9 cellular contexts compared by ENCODE assay signal in the genomic region with DNA sequence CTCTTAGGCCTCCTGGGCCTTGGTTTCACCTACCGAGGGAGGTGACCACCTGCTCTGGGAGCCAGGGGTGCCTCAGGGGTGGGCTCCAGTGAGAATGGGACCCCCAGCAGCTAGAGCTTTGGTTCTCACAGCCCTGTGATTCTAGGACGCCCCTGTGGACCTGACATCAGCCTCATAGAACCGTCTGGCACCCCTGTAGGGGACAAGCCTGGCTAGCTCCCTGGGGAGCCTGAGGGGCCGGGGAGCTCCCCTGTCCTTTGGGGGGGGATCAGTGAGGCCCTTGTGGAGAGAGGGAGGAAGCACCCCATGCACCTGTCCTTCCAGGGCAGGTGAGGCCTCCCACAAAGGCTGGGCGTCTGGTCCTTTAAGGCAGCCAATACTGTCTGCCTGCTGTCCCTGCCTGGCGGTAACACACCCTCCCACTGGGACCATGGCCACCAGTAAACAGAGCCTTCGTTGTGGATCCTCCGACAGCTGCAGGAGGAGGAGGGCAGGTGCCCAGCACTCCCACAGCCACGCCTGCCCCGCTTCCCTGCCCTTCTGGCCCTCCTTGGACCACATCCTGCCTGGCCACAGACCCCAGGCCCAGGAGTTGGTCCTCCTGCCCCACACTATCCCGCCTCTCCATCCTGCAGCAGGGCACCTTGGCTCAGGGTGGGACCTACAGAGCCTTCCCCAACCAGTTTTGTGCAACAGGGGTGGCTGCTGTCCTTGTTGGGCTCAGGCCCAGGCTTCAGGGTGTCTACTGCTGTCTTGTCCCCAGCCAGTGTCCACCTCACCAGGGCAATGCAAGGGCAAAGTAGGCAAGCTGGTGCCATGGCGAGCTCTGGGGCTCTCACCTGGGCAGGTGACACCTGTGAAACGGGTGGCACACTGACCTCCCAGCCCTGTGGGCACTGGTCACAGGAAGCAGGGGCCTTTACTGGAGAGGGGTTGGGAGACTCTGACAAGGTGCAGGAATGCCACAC. TPM values are rescaled to one million over a fixed set of nuclear protein-coding genes. Genes with fewer than 3 reads are reported as not detected.
DNase-seq lines count a peak whose midpoint lies in the region; ATAC-seq and TF ChIP-seq lines count a peak whose summit lies in the region.
"Had no signal": no experiment of that assay in that cellular context is flagged by ENCODE, and none has a peak within 500 bp of the region (broad histone marks: within the 10 kb centered on the region; RNA-seq: fewer than 3 reads in every experiment).

No MANE protein-coding gene starts in this region.

- no peak for ATAC-seq in left lobe of liver
- ATAC-seq in GM21737 (IDR thresholded peaks at IDR 0.05; ENCODE audit: unreplicated experiment), result no peak

- no peak for TF ChIP-seq CTCF in C4-2B (conservative IDR thresholded peaks at IDR 0.05)
- no peak for TF ChIP-seq CTCF in VCaP (conservative IDR thresholded peaks at IDR 0.05)
- no peak for TF ChIP-seq CTCF in smooth muscle cell (IDR thresholded peaks at IDR 0.05; ENCODE audit: borderline replicate concordance, insufficient read depth, poor library complexity, severe bottlenecking)

- peaks cover 46% of the 10 kb centered on the region for H3K4me1 ChIP-seq in mucosa of stomach (ENCODE audit: control insufficient read depth, insufficient read depth, low read length)
- H3K4me1 ChIP-seq in smooth muscle cell (ENCODE audit: low read depth), result peaks cover 13% of the 10 kb centered on the region

- H3K9me3 ChIP-seq in mucosa of stomach (ENCODE audit: control insufficient read depth, low read length), result no peaks in the 10 kb centered on the region
- H3K9me3 ChIP-seq in smooth muscle cell (replicated peaks; ENCODE audit: low read depth), result no peaks in the 10 kb centered on the region
- H3K9me3 ChIP-seq: adrenal gland had no signal

- H3K4me2 ChIP-seq in smooth muscle cell, result no peak overlapping the region

- H3K4me3 ChIP-seq in mucosa of stomach (ENCODE audit: low read length) (no peak overlapping the region), smooth muscle cell (no peak overlapping the region)
- H3K4me3 ChIP-seq: adrenal gland had no signal

- H3K36me3 ChIP-seq in mucosa of stomach (ENCODE audit: control insufficient read depth, insufficient read depth, low read length) (peaks cover 9% of the 10 kb centered on the region), smooth muscle cell (ENCODE audit: low read depth) (no peaks in the 10 kb centered on the region)

- H4K20me1 ChIP-seq in smooth muscle cell (ENCODE audit: low read depth), result peaks cover 32% of the 10 kb centered on the region

- H3K27me3 ChIP-seq in mucosa of stomach (ENCODE audit: control insufficient read depth, insufficient read depth, low read length), result peaks cover 27% of the 10 kb centered on the region
- H3K27me3 ChIP-seq in smooth muscle cell (ENCODE audit: low read depth), result no peaks in the 10 kb centered on the region

- H3K79me2 ChIP-seq in smooth muscle cell (ENCODE audit: low read depth), result peaks cover 31% of the 10 kb centered on the region

- DNase-seq in NCI-H1092 (lab: John Stamatoyannopoulos, UW) (peak; percentile 47), left lobe of liver (ENCODE audit: low spot score) (no peak), NCI-H2227 (lab: John Stamatoyannopoulos, UW; ENCODE audit: unreplicated experiment) (no peak), smooth muscle cell (lab: John Stamatoyannopoulos, UW; ENCODE audit: unreplicated experiment) (no peak)
- DNase-seq: adrenal gland had no signal

- H2AFZ ChIP-seq in smooth muscle cell (ENCODE audit: low read depth), result no peak overlapping the region

- H3F3A ChIP-seq in smooth muscle cell (ENCODE audit: low read depth), result peaks cover 19% of the 10 kb centered on the region

- H3K9ac ChIP-seq in mucosa of stomach (ENCODE audit: low read length) (peak overlapping the region; percentile 48), smooth muscle cell (ENCODE audit: low read depth) (no peak overlapping the region)

- H3K27ac ChIP-seq in C4-2B (peak overlapping the region; percentile 29), VCaP (peak overlapping the region; percentile 100), smooth muscle cell (ENCODE audit: low read depth) (no peak overlapping the region)
- H3K27ac ChIP-seq: adrenal gland had no signal

- 84% methylated on average over 13 of the region's 13 CpGs for WGBS in smooth muscle cell (ENCODE audit: low lambda C conversion rate)

RNA-seq across cellular contexts. Expression of gene TUBB4B, which starts 3.0 kb away (rescaled TPM):
- total RNA-seq in left lobe of liver (123 TPM), smooth muscle cell (154 and 164 TPM in 2 replicates)
- 317 and 331 TPM in 2 replicates for polyA plus RNA-seq in smooth muscle cell

RNA-seq across cellular contexts. Expression of gene SLC34A3, which starts 7.3 kb away (rescaled TPM):
- total RNA-seq in left lobe of liver (not detected), smooth muscle cell (not detected in 2 replicates)
- not detected in 2 replicates for polyA plus RNA-seq in smooth muscle cell
- total RNA-seq: adrenal gland had no signal
- polyA plus RNA-seq: adrenal gland had no signal

RNA-seq across cellular contexts. Expression of gene RNF224, which starts 10.7 kb away (rescaled TPM):
- total RNA-seq in left lobe of liver (not detected), smooth muscle cell (not detected in 2 replicates)
- polyA plus RNA-seq in smooth muscle cell, result not detected in 2 replicates
- total RNA-seq: adrenal gland had no signal
- polyA plus RNA-seq: adrenal gland had no signal

RNA-seq across cellular contexts. Expression of gene STPG3, which starts 13.0 kb away (rescaled TPM):
- total RNA-seq in left lobe of liver (not detected), smooth muscle cell (not detected in 2 replicates)
- polyA plus RNA-seq in smooth muscle cell, result not detected in 2 replicates

RNA-seq across cellular contexts. Expression of gene CYSRT1, which starts 13.1 kb away (rescaled TPM):
- 0.81 TPM for total RNA-seq in left lobe of liver
- total RNA-seq in smooth muscle cell, result 2.2 and 2.3 TPM in 2 replicates
- polyA plus RNA-seq in smooth muscle cell, result 1.3 and 2.4 TPM in 2 replicates
